1 cellular context compared by ENCODE assay signal in genomic region chr13:23654111-23655110, GRCh38.
A peak's percentile ranks its signal among the peaks of the same experiment; 100 is the strongest.
TF ChIP-seq lines count a peak whose summit lies in the region.

No MANE protein-coding gene starts in this region.

TF ChIP-seq in HepG2, 621 proteins besides CTCF, POLR2A, EP300 and RAD21 (continued from another document and continues in another):
- TF ChIP-seq HNF1A (IDR thresholded peaks at IDR 0.05; ENCODE audit: low read depth), result no peak; the same call in 1 of the 2 replicates
- TF ChIP-seq HNF1A (CRISPR knock-in tag; IDR thresholded peaks at IDR 0.05; ENCODE audit: borderline replicate concordance), result peak; percentile 28; the same call in 1 of the 2 replicates
- 0 out of 2 replicates have a peak, but pooled peaks have one; percentile 9 for TF ChIP-seq STAG1 (CRISPR knock-in tag; IDR thresholded peaks at IDR 0.05)
- no peak for TF ChIP-seq HOXA9 (CRISPR knock-in tag; IDR thresholded peaks at IDR 0.05; ENCODE audit: borderline replicate concordance)
- TF ChIP-seq NFE2 (CRISPR knock-in tag; IDR thresholded peaks at IDR 0.05), result no peak
- TF ChIP-seq ZEB1 (IDR thresholded peaks at IDR 0.05; ENCODE audit: insufficient replicate concordance, low read depth), result peak; percentile 27
- 0 out of 2 replicates have a peak, but pooled peaks have one; percentile 45 for TF ChIP-seq DRAP1 (CRISPR knock-in tag; IDR thresholded peaks at IDR 0.05)
- TF ChIP-seq ELF1 (CRISPR knock-in tag; IDR thresholded peaks at IDR 0.05), result no peak
- no peak for TF ChIP-seq FOXK2 (IDR thresholded peaks at IDR 0.05)
- 0 out of 2 replicates have a peak, but pooled peaks have one; percentile 22 for TF ChIP-seq ZNF547 (CRISPR knock-in tag; IDR thresholded peaks at IDR 0.05)
- TF ChIP-seq CAMTA2 (CRISPR knock-in tag; IDR thresholded peaks at IDR 0.05; ENCODE audit: borderline replicate concordance), result no peak
- no peak for TF ChIP-seq IRX3 (CRISPR knock-in tag; IDR thresholded peaks at IDR 0.05; ENCODE audit: borderline replicate concordance, low read depth)
- no peak for TF ChIP-seq REL (CRISPR knock-in tag; conservative IDR thresholded peaks at IDR 0.05)
- TF ChIP-seq THAP7 (CRISPR knock-in tag; IDR thresholded peaks at IDR 0.05), result no peak
- TF ChIP-seq ZSCAN30 (CRISPR knock-in tag; IDR thresholded peaks at IDR 0.05), result no peak
- TF ChIP-seq TBL1XR1 (IDR thresholded peaks at IDR 0.05; ENCODE audit: borderline replicate concordance, low read length, partially characterized antibody), result no peak
- TF ChIP-seq ZNF761 (CRISPR knock-in tag; conservative IDR thresholded peaks at IDR 0.05), result no peak
- TF ChIP-seq ZKSCAN5 (CRISPR knock-in tag; IDR thresholded peaks at IDR 0.05), result 0 out of 2 replicates have a peak, but pooled peaks have one; percentile 47
- TF ChIP-seq KDM5B (CRISPR knock-in tag; IDR thresholded peaks at IDR 0.05; ENCODE audit: borderline replicate concordance), result no peak
- TF ChIP-seq ATM (IDR thresholded peaks at IDR 0.05; ENCODE audit: borderline replicate concordance), result no peak
- no peak for TF ChIP-seq ZNF124 (CRISPR knock-in tag; IDR thresholded peaks at IDR 0.05)
- TF ChIP-seq ZNF670 (CRISPR knock-in tag; IDR thresholded peaks at IDR 0.05; ENCODE audit: borderline replicate concordance), result no peak
- TF ChIP-seq ZNF550 (CRISPR knock-in tag; IDR thresholded peaks at IDR 0.05; ENCODE audit: borderline replicate concordance), result no peak
- TF ChIP-seq PAXIP1 (CRISPR knock-in tag; conservative IDR thresholded peaks at IDR 0.05), result peak; percentile 82
- no peak for TF ChIP-seq JDP2 (CRISPR knock-in tag; IDR thresholded peaks at IDR 0.05; ENCODE audit: borderline replicate concordance)
- TF ChIP-seq RBM22 (optimal IDR thresholded peaks at IDR 0.05; ENCODE audit: low read length), result peak; percentile 77
- no peak for TF ChIP-seq FOXM1 (CRISPR knock-in tag; IDR thresholded peaks at IDR 0.05)
- TF ChIP-seq HNRNPK (IDR thresholded peaks at IDR 0.05; ENCODE audit: low read depth, low read length, poor library complexity, severe bottlenecking), result no peak
- TF ChIP-seq ZNF382 (CRISPR knock-in tag; IDR thresholded peaks at IDR 0.05; ENCODE audit: borderline replicate concordance), result no peak
- TF ChIP-seq AHDC1 (CRISPR knock-in tag; IDR thresholded peaks at IDR 0.05; ENCODE audit: borderline replicate concordance), result no peak
- no peak for TF ChIP-seq KAT7 (CRISPR knock-in tag; IDR thresholded peaks at IDR 0.05; ENCODE audit: borderline replicate concordance)
- no peak for TF ChIP-seq NR2F2 (IDR thresholded peaks at IDR 0.05; ENCODE audit: borderline replicate concordance, low read depth)
- TF ChIP-seq ATAD3A (CRISPR knock-in tag; IDR thresholded peaks at IDR 0.05), result no peak
- TF ChIP-seq GZF1 (CRISPR knock-in tag; IDR thresholded peaks at IDR 0.05), result no peak
- no peak; the same call in 1 of the 2 replicates for TF ChIP-seq TFE3 (CRISPR knock-in tag; IDR thresholded peaks at IDR 0.05)
- peak; percentile 67; the same call in 1 of the 2 replicates for TF ChIP-seq MZF1 (CRISPR knock-in tag; IDR thresholded peaks at IDR 0.05; ENCODE audit: borderline replicate concordance)
- TF ChIP-seq ZBTB1 (CRISPR knock-in tag; IDR thresholded peaks at IDR 0.05; ENCODE audit: borderline replicate concordance), result no peak
- TF ChIP-seq ZFP41 (CRISPR knock-in tag; IDR thresholded peaks at IDR 0.05; ENCODE audit: borderline replicate concordance), result no peak
- TF ChIP-seq RCOR2 (CRISPR knock-in tag; IDR thresholded peaks at IDR 0.05), result no peak
- no peak for TF ChIP-seq DMTF1 (CRISPR knock-in tag; IDR thresholded peaks at IDR 0.05)
- no peak for TF ChIP-seq SRSF9 (IDR thresholded peaks at IDR 0.05; ENCODE audit: borderline replicate concordance, insufficient read depth, low read depth, low read length, poor library complexity, severe bottlenecking)
- TF ChIP-seq XBP1 (CRISPR knock-in tag; IDR thresholded peaks at IDR 0.05), result no peak
- TF ChIP-seq MEF2D (CRISPR knock-in tag; IDR thresholded peaks at IDR 0.05), result peak; percentile 43; the same call in 1 of the 2 replicates
- no peak for TF ChIP-seq ZNF577 (CRISPR knock-in tag; IDR thresholded peaks at IDR 0.05; ENCODE audit: borderline replicate concordance, low read depth)
- TF ChIP-seq ZNF616 (CRISPR knock-in tag; IDR thresholded peaks at IDR 0.05; ENCODE audit: low read depth), result no peak
- no peak for TF ChIP-seq NFATC3 (CRISPR knock-in tag; IDR thresholded peaks at IDR 0.05)
- no peak for TF ChIP-seq ZNF33A (CRISPR knock-in tag; IDR thresholded peaks at IDR 0.05; ENCODE audit: borderline replicate concordance)
